ENCODE assay signal across 35 cellular contexts in genomic region chr15:69105451-69105985, GRCh38.
"Had no signal": no experiment of that assay in that cellular context is flagged by ENCODE, and none has a peak within 500 bp of the region (broad histone marks: within the 10 kb centered on the region; RNA-seq: fewer than 3 reads in every experiment).

No MANE protein-coding gene starts in this region.

- DNase-seq: activated B cell treated with CpG ODN at 0.5 μM for 24 hours; activated CD4-positive, alpha-beta memory T cell treated with anti-CD3 and anti-CD28 coated beads, Interleukin-2, amount 10 ng/mL, durations not matched to agents 7 days and 5 days; activated CD4-positive, alpha-beta T cell treated with anti-CD3 and anti-CD28 coated beads for 48 hours; activated CD4-positive, CD25-positive, alpha-beta regulatory T cell treated with anti-CD3 and anti-CD28 coated beads, Interleukin-2, amount 50 U/mL, for 72 hours; activated CD8-positive, alpha-beta memory T cell treated with anti-CD3 and anti-CD28 coated beads for 24 hours; activated CD8-positive, alpha-beta memory T cell treated with anti-CD3 and anti-CD28 coated beads, Interleukin-2, amount 10 ng/mL, durations not matched to agents 7 days and 5 days; activated CD8-positive, alpha-beta memory T cell treated with anti-CD3 and anti-CD28 coated beads, Interleukin-2, amount 50 U/mL, for 48 hours; activated effector memory CD4-positive, alpha-beta T cell treated with Interleukin-2 at 50 U/mL for 16 hours; activated naive CD4-positive, alpha-beta T cell treated with anti-CD3 and anti-CD28 coated beads, Interleukin-2, amount 50 U/mL, for 16 hours; activated naive CD8-positive, alpha-beta T cell treated with anti-CD3 and anti-CD28 coated beads for 36 hours; activated T-cell treated with anti-CD3 and anti-CD28 coated beads, Interleukin-2, amount 50 U/mL, for 48 hours; amniotic stem cell; aorta; cerebellar nuclear complex; Kasumi-1; KG1; MG63; NCI-H1048; NCI-H1105 treated with DMSO at 0.1 percent for 48 hours; NCI-H1694; NCI-H1930; NCI-H2081 treated with DMSO at 0.1 percent for 48 hours; NCI-H226; NCI-H446 treated with DMSO at 0.1 percent for 48 hours; NCI-H524; NCI-H774; SHP77 treated with DMSO at 0.1 percent for 48 hours; SK-N-SH; T-helper 1 cell; T-helper 2 cell; T-helper 9 cell had no signal

- H3K27me3 Mint-ChIP-seq: activated naive CD8-positive, alpha-beta T cell treated with anti-CD3 and anti-CD28 coated beads for 36 hours had no signal

- H3K27ac ChIP-seq: cardiac muscle cell, SJSA1, VCaP had no signal

- H3K36me3 Mint-ChIP-seq: activated CD8-positive, alpha-beta memory T cell treated with anti-CD3 and anti-CD28 coated beads, Interleukin-2, amount 10 ng/mL, durations not matched to agents 7 days and 5 days; activated naive CD8-positive, alpha-beta T cell treated with anti-CD3 and anti-CD28 coated beads for 36 hours had no signal

- H3K4me3 Mint-ChIP-seq: activated B cell treated with CpG ODN at 0.5 μM for 24 hours; activated CD4-positive, alpha-beta memory T cell treated with anti-CD3 and anti-CD28 coated beads, Interleukin-2, amount 10 ng/mL, durations not matched to agents 7 days and 5 days; activated CD8-positive, alpha-beta memory T cell treated with anti-CD3 and anti-CD28 coated beads, Interleukin-2, amount 10 ng/mL, durations not matched to agents 7 days and 5 days; activated naive CD8-positive, alpha-beta T cell treated with anti-CD3 and anti-CD28 coated beads for 36 hours had no signal

- ATAC-seq: activated CD8-positive, alpha-beta memory T cell treated with anti-CD3 and anti-CD28 coated beads, Interleukin-2, amount 10 ng/mL, durations not matched to agents 7 days and 5 days; Panc1 had no signal

- H3K4me1 ChIP-seq: SJSA1 had no signal

- H3K9me3 ChIP-seq: MG63, SJSA1, SK-N-SH had no signal

- H3K4me1 Mint-ChIP-seq: activated B cell treated with CpG ODN at 0.5 μM for 24 hours had no signal

- H3K4me3 ChIP-seq: cardiac muscle cell, MG63, SJSA1 had no signal

- H3K9me3 Mint-ChIP-seq: activated B cell treated with CpG ODN at 0.5 μM for 24 hours; activated CD4-positive, alpha-beta memory T cell treated with anti-CD3 and anti-CD28 coated beads, Interleukin-2, amount 10 ng/mL, durations not matched to agents 7 days and 5 days; activated naive CD8-positive, alpha-beta T cell treated with anti-CD3 and anti-CD28 coated beads for 36 hours had no signal

- H3K36me3 ChIP-seq: cardiac muscle cell, MG63, SJSA1 had no signal

- H3K27ac Mint-ChIP-seq: activated B cell treated with CpG ODN at 0.5 μM for 24 hours; activated CD4-positive, alpha-beta memory T cell treated with anti-CD3 and anti-CD28 coated beads, Interleukin-2, amount 10 ng/mL, durations not matched to agents 7 days and 5 days; activated CD8-positive, alpha-beta memory T cell treated with anti-CD3 and anti-CD28 coated beads, Interleukin-2, amount 10 ng/mL, durations not matched to agents 7 days and 5 days; activated naive CD8-positive, alpha-beta T cell treated with anti-CD3 and anti-CD28 coated beads for 36 hours had no signal
